21 cellular contexts compared by ENCODE assay signal in genomic region chr2:196931555-196931954, GRCh38.
"Had no signal": no experiment of that assay in that cellular context is flagged by ENCODE, and none has a peak within 500 bp of the region (broad histone marks: within the 10 kb centered on the region; RNA-seq: fewer than 3 reads in every experiment).

No MANE protein-coding gene starts in this region.

- H3K36me3 ChIP-seq: SJSA1 had no signal

- H3K9me3 ChIP-seq: SJSA1 had no signal

- H3K4me3 ChIP-seq: SJSA1, SK-N-MC had no signal

- H3K27ac ChIP-seq: SJSA1, SK-N-MC had no signal

- H3K4me1 ChIP-seq: SJSA1 had no signal

- H3K27me3 ChIP-seq: SJSA1 had no signal

- FAIRE-seq: HepG2, RCC 7860 had no signal

- DNase-seq: IMR-90, Karpas-422, KG1, NCI-H1092 treated with DMSO at 0.1 percent for 48 hours, NCI-H1436, NCI-H1694, NCI-H187 treated with DMSO at 0.1 percent for 48 hours, NCI-H2081, NCI-H2107, NCI-H2227 treated with DMSO at 0.1 percent for 48 hours, NCI-H446, NCI-H510A, NCI-H524 treated with DMSO at 0.1 percent for 48 hours, NCI-H774, Right ventricle myocardium superior, RPMI8226, SIG-M5 had no signal
